Comparison of ENCODE assay signal across 1 cellular context in genomic region chr1:172180886-172181285, GRCh38.
TF ChIP-seq lines count a peak whose summit lies in the region.

No MANE protein-coding gene starts in this region.

TF ChIP-seq in IMR-90, 13 proteins besides CTCF, POLR2A, EP300 and RAD21:
- TF ChIP-seq RCOR1 (IDR thresholded peaks at IDR 0.05; ENCODE audit: insufficient replicate concordance, low read length) = no peak
- TF ChIP-seq MXI1 (IDR thresholded peaks at IDR 0.05; ENCODE audit: borderline replicate concordance, low read depth, low read length) = no peak
- TF ChIP-seq CHD1 (IDR thresholded peaks at IDR 0.05; ENCODE audit: low read depth, low read length) = no peak
- TF ChIP-seq NFE2L2 (IDR thresholded peaks at IDR 0.05; ENCODE audit: low read depth, low read length) = no peak
- no peak for TF ChIP-seq MAFK (IDR thresholded peaks at IDR 0.05; ENCODE audit: low read depth, low read length)
- TF ChIP-seq FOS (IDR thresholded peaks at IDR 0.05; ENCODE audit: low read depth, low read length) = no peak
- TF ChIP-seq CEBPB (IDR thresholded peaks at IDR 0.05; ENCODE audit: low read depth, low read length) = no peak
- no peak for TF ChIP-seq ELK1 (IDR thresholded peaks at IDR 0.05; ENCODE audit: borderline replicate concordance, low read depth, low read length)
- TF ChIP-seq RFX5 (IDR thresholded peaks at IDR 0.05; ENCODE audit: low read depth, low read length) = no peak
- no peak for TF ChIP-seq SMC3 (IDR thresholded peaks at IDR 0.05; ENCODE audit: low read depth, low read length)
- TF ChIP-seq MAZ (IDR thresholded peaks at IDR 0.05; ENCODE audit: borderline replicate concordance, low read depth, low read length) = no peak
- no peak for TF ChIP-seq USF2 (IDR thresholded peaks at IDR 0.05; ENCODE audit: low read depth, low read length)
- TF ChIP-seq BHLHE40 (IDR thresholded peaks at IDR 0.05; ENCODE audit: low read depth, low read length) = no peak
